In the genomic region with DNA sequence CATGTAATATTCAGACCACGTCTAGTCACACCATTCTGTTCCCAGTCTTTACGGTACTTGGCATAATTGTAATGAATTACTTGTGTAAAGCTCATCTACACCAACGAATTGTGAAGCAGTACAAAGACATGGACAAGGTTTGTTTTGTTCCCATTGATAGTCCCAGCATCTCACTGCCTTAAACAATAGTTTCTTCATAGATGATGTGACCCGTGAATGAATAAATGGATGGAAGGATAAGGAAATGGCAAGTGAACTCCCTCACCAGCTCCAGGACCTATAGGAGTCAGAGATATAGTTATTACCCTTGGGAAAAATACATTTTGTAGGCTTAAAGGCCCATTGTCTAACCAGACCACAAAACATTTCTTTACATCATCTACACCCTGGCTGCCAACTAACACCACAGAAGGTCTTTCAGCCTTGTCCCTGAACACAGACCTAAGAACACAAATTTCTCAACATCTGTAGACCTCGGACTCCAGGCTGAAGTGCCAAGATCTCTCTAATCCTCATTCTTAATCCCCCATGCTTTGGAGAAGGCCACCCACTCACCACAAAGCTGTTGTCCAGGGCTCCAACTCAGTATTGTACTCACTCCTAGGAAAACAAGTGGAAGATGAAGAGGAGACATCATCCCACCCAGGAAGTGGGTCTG, we compare ENCODE assay signal across 23 cellular contexts.
"Had no signal": no experiment of that assay in that cellular context is flagged by ENCODE, and none has a peak within 500 bp of the region (broad histone marks: within the 10 kb centered on the region; RNA-seq: fewer than 3 reads in every experiment).

No MANE protein-coding gene starts in this region.

- H3K27me3 ChIP-seq: body of pancreas, hepatocyte, left lung, tibial artery had no signal

- H3K27ac ChIP-seq: body of pancreas, foreskin keratinocyte, hepatocyte, left lung, tibial artery, VCaP had no signal

- H3K36me3 ChIP-seq: left lung, tibial artery had no signal

- ATAC-seq: activated CD4-positive, CD25-positive, alpha-beta regulatory T cell treated with anti-CD3 and anti-CD28 coated beads, Interleukin-2, amount 50 U/mL, for 24 hours; activated CD8-positive, alpha-beta memory T cell treated with anti-CD3 and anti-CD28 coated beads, Interleukin-2, amount 10 ng/mL, durations not matched to agents 7 days and 5 days; activated CD8-positive, alpha-beta T cell treated with anti-CD3 and anti-CD28 coated beads for 36 hours; activated naive CD8-positive, alpha-beta T cell treated with anti-CD3 and anti-CD28 coated beads, Interleukin-2, amount 50 U/mL, for 24 hours; body of pancreas; foreskin keratinocyte; left lung; stimulated activated naive CD8-positive, alpha-beta T cell treated with anti-CD3 and anti-CD28 coated beads, Interleukin-15, Interleukin-2, amounts not matched to agents 100 U/mL and 50 U/mL, for 24 hours had no signal

- H3K9me3 ChIP-seq: body of pancreas, left lung, tibial artery had no signal

- H3K4me2 ChIP-seq: hepatocyte had no signal

- H2AFZ ChIP-seq: hepatocyte had no signal

- H3K4me3 ChIP-seq: body of pancreas, hepatocyte, left lung, tibial artery had no signal

- DNase-seq: activated CD4-positive, alpha-beta T cell treated with anti-CD3 and anti-CD28 coated beads, Interleukin-2, amount 10 ng/mL, durations not matched to agents 24 days and 14 days; activated CD8-positive, alpha-beta memory T cell treated with anti-CD3 and anti-CD28 coated beads, Interleukin-2, amount 10 ng/mL, durations not matched to agents 7 days and 5 days; activated CD8-positive, alpha-beta T cell treated with anti-CD3 and anti-CD28 coated beads for 36 hours; activated gamma-delta T cell; activated naive CD4-positive, alpha-beta T cell treated with anti-CD3 and anti-CD28 coated beads, Interleukin-2, amount 50 U/mL, for 16 hours; activated naive CD8-positive, alpha-beta T cell treated with anti-CD3 and anti-CD28 coated beads, Interleukin-2, amount 50 U/mL, for 24 hours; activated T-cell treated with anti-CD3 and anti-CD28 coated beads for 4 hours; body of pancreas; effector CD8-positive, alpha-beta T cell; foreskin keratinocyte; glutamatergic neuron; immature natural killer cell; kidney glomerular epithelial cell; left lung; mesenchymal stem cell; nephron progenitor cell; posterior cingulate gyrus; stimulated activated CD4-positive, alpha-beta T cell treated with anti-CD3 and anti-CD28 coated beads, Interleukin-4, amount 100 ng/mL, for 24 hours; stimulated activated naive CD8-positive, alpha-beta T cell treated with anti-CD3 and anti-CD28 coated beads, Interleukin-15, Interleukin-2, amounts not matched to agents 100 U/mL and 50 U/mL, for 24 hours; tibial artery had no signal

- H3K4me1 ChIP-seq: body of pancreas, foreskin keratinocyte, left lung, tibial artery had no signal
